Comparison of ENCODE assay signal across 10 cellular contexts in the genomic region with DNA sequence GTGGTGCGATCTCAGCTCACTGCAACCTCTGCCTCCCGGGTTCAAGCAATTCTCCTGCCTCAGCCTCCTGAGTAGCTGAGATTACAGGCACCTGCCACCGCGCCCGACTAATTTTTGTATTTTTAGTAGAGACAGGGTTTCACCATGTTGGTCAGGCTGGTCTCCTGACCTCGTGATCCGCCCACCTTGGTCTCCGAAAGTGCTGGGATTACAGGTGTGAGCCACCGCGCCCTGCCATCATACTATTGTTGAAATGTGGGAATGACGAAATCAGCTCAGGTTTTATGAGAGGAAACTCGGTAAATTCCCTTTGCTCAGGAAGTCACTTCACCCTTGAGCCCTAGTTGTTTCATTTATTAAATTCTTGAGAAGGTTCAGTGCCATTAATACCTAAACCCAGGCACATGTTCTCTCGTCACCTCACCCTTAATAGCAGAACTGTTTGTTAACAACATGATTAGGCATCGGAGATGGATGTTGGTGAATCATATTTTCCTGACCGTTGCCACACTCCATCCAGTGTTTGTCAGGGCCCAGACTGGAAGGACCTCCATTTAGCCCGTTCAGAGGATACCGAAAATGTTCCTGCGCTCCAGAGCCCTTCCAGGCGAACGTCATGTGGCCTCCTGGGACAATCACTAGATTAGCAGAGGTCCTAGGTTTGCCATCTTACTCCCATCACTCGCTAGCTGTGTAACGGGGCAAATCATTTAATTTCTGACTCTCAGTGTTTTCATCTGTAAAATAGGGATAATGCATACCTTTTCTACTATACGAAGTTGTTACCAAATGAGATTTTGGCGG. TPM values are rescaled to one million over a fixed set of nuclear protein-coding genes. Genes with fewer than 3 reads are reported as not detected.
DNase-seq lines count a peak whose midpoint lies in the region; ATAC-seq, FAIRE-seq and TF ChIP-seq lines count a peak whose summit lies in the region.
"Had no signal": no experiment of that assay in that cellular context is flagged by ENCODE, and none has a peak within 500 bp of the region (broad histone marks: within the 10 kb centered on the region; RNA-seq: fewer than 3 reads in every experiment).

No MANE protein-coding gene starts in this region.

- CTCF ChIA-PET in HepG2 (lab: Yijun Ruan, JAX; ENCODE audit: low intra/inter-chr PET ratio, low total read pairs) = no interaction called here

- in situ Hi-C loops in HepG2 (cut with HindIII; ENCODE audit: extremely low pct_ligation_motif_present, low pct_unique_long_range_greater_than_20kb) = no loop called here

- no peak overlapping the region for H2AFZ ChIP-seq in HepG2 (ENCODE audit: low read length)

- peaks cover 4 to 24% of the 10 kb centered on the region in 2 donors for H3K36me3 Mint-ChIP-seq in activated naive CD4-positive, alpha-beta T cell treated with anti-CD3 and anti-CD28 coated beads, Interleukin-2, amount 50 U/mL, for 72 hours

- no peaks in the 10 kb centered on the region for H3K79me2 ChIP-seq in HepG2 (ENCODE audit: insufficient read depth, low read length)

- TF ChIP-seq EP300 in HepG2 (IDR thresholded peaks at IDR 0.05; ENCODE audit: low read depth in 2 of 2, low read length in 2 of 2) (no peak), HepG2 (CRISPR knock-in tag; IDR thresholded peaks at IDR 0.05; ENCODE audit: borderline replicate concordance) (no peak)

- DNase-seq in HepG2 (ENCODE audit: low spot score) (no peak), SW 1271 (lab: John Stamatoyannopoulos, UW) (no peak), inferior parietal cortex (ENCODE audit: extremely low spot score) (no peak)
- DNase-seq in activated naive CD4-positive, alpha-beta T cell treated with anti-CD3 and anti-CD28 coated beads, Interleukin-2, amount 50 U/mL, for 72 hours (ENCODE audit: low spot score in 2 of 2) = peak; percentile 25 to 74
- peak; percentile 67 for DNase-seq in stimulated activated CD4-positive, alpha-beta T cell treated with anti-CD3 and anti-CD28 coated beads, Interleukin-1b, Interleukin-23, amount 100 ng/mL, for 48 hours
- no peak for DNase-seq in effector CD8-positive, alpha-beta T cell (lab: John Stamatoyannopoulos, UW)

- TF ChIP-seq CTCF in liver (IDR thresholded peaks at IDR 0.05; ENCODE audit: low read depth, low read length, missing input control) (no peak), HepG2 (CRISPR knock-in tag; IDR thresholded peaks at IDR 0.05) (no peak)

- H3K9me3 ChIP-seq in liver (ENCODE audit: control insufficient read depth in 4 of 4, low read length in 3 of 4) = peaks cover 0 to 2% (median 0%) of the 10 kb centered on the region in 4 donors
- H3K9me3 ChIP-seq in HepG2 (ENCODE audit: low read length) = peaks cover 4% of the 10 kb centered on the region; the same call in 1 of the 2 replicates

- POLR2A ChIA-PET in HepG2 (lab: Yijun Ruan, JAX) = no interaction called here

- H3K9ac ChIP-seq in liver (ENCODE audit: low read depth in 1 of 2, low read length in 2 of 2) = no peak overlapping the region
- H3K9ac ChIP-seq in HepG2 (ENCODE audit: insufficient read depth, low read depth, low read length) = no peak overlapping the region

- no peak overlapping the region for H3K4me3 ChIP-seq in liver (ENCODE audit: low read depth in 1 of 3, low read length in 3 of 3)
- no peak overlapping the region for H3K4me3 ChIP-seq in HepG2 (replicated peaks in 1 of 3; ENCODE audit: insufficient read depth in 1 of 3, low read depth in 2 of 3, low read length in 3 of 3)

- H3K9me3 Mint-ChIP-seq in activated naive CD4-positive, alpha-beta T cell treated with anti-CD3 and anti-CD28 coated beads, Interleukin-2, amount 50 U/mL, for 72 hours = peaks cover 0 to 3% of the 10 kb centered on the region in 2 donors
- H3K9me3 Mint-ChIP-seq: neural crest cell had no signal

- TF ChIP-seq POLR2A in HepG2 (IDR thresholded peaks at IDR 0.05; ENCODE audit: insufficient read depth in 1 of 2, low read depth in 2 of 2, low read length in 2 of 2) = no peak

- no peak for FAIRE-seq in HepG2 (lab: Jason Lieb, UNC)
- FAIRE-seq: G401.6 had no signal

- no peaks in the 10 kb centered on the region for H3K4me1 ChIP-seq in liver (ENCODE audit: control insufficient read depth in 4 of 4, insufficient read depth in 4 of 4, low read length in 3 of 4)
- no peaks in the 10 kb centered on the region for H3K4me1 ChIP-seq in HepG2 (ENCODE audit: insufficient read depth, low read length)

- intact Hi-C loops in HepG2 (cut with micrococcal nuclease; ENCODE audit: unreplicated experiment) = no loop called here

- 91% methylated on average over 24 of the region's 24 CpGs for WGBS in liver
- WGBS in HepG2 (ENCODE audit: low lambda C conversion rate) = 97% methylated on average over 23 of the region's 24 CpGs

- H3K27me3 ChIP-seq in liver (ENCODE audit: control insufficient read depth in 4 of 4, insufficient read depth in 4 of 4, low read length in 3 of 4) (no peaks in the 10 kb centered on the region), HepG2 (ENCODE audit: control insufficient read depth in 1 of 2, insufficient read depth in 2 of 2, low read length in 2 of 2) (no peaks in the 10 kb centered on the region)

- H3K36me3 ChIP-seq in liver (ENCODE audit: control insufficient read depth in 4 of 4, insufficient read depth in 3 of 4, low read depth in 1 of 4, low read length in 3 of 4) (peaks cover 0 to 6% (median 3%) of the 10 kb centered on the region in 4 donors), HepG2 (replicated peaks in 1 of 2; ENCODE audit: control insufficient read depth in 1 of 2, insufficient read depth in 2 of 2, low read length in 2 of 2) (peaks cover 10 to 25% of the 10 kb centered on the region in 2 experiments; a peak in 3 of 5 replicates)

- no TSS peak for BruUV-seq in HepG2 (replicated peaks; lab: Mats Ljungman, UMichigan)

- no peaks in the 10 kb centered on the region for H4K20me1 ChIP-seq in HepG2 (ENCODE audit: insufficient read depth, low read length)

- H3K4me2 ChIP-seq in HepG2 (ENCODE audit: low read depth, low read length) = no peak overlapping the region

- peak overlapping the region; percentile 88 to 95 for H3K27ac Mint-ChIP-seq in activated naive CD4-positive, alpha-beta T cell treated with anti-CD3 and anti-CD28 coated beads, Interleukin-2, amount 50 U/mL, for 72 hours

- peak overlapping the region; percentile 14 to 60 for H3K27ac ChIP-seq in liver (ENCODE audit: low read depth in 1 of 2, low read length in 2 of 2)
- no peak overlapping the region for H3K27ac ChIP-seq in HepG2 (ENCODE audit: extremely low read length, insufficient read depth, low read length)

- TF ChIP-seq RAD21 in liver (IDR thresholded peaks at IDR 0.05) = no peak
- no peak for TF ChIP-seq RAD21 in HepG2 (CRISPR knock-in tag; IDR thresholded peaks at IDR 0.05)

- ATAC-seq in HepG2 = no peak
- ATAC-seq in HG03045 (IDR thresholded peaks at IDR 0.05; ENCODE audit: unreplicated experiment) = peak; percentile 66
- ATAC-seq in activated naive CD4-positive, alpha-beta T cell treated with anti-CD3 and anti-CD28 coated beads, Interleukin-2, amount 50 U/mL, for 72 hours = peak in 1 of 2 donors; percentile 67

RNA-seq across cellular contexts. Expression of gene CREBRF, which starts 20.0 kb away (rescaled TPM):
- total RNA-seq in liver = 10 to 100 TPM; 10.2 to 12.0 TPM
- polyA plus RNA-seq in liver = 1 to 10 TPM; 2.0 to 5.1 TPM
- 4.5 and 5.1 TPM in 2 replicates for total RNA-seq in HepG2 (2016; rRNA removed; fragmentation: Illumina TruSeq; extraction: Trizol)
- 3.3 and 4.5 TPM in 2 replicates for total RNA-seq in HepG2 (2016; cell fraction: cytosol; rRNA removed; fragmentation: Illumina TruSeq; extraction: Trizol; ENCODE audit: low read depth)
- 4.9 and 5.3 TPM in 2 replicates for total RNA-seq in HepG2 (2016; cell fraction: insoluble cytoplasmic fraction; rRNA removed; fragmentation: Illumina TruSeq; extraction: Trizol)
- 5.3 and 5.8 TPM in 2 replicates for total RNA-seq in HepG2 (2016; cell fraction: membrane; rRNA removed; fragmentation: Illumina TruSeq; extraction: Trizol)
- total RNA-seq in HepG2 (2016; cell fraction: nucleus; rRNA removed; fragmentation: Illumina TruSeq; extraction: Trizol) = 7.6 and 9.7 TPM in 2 replicates
- polyA plus RNA-seq in HepG2 (2011; rRNA removed) = 8.9 and 10.2 TPM in 2 replicates
- 2.5 and 3.3 TPM in 2 replicates for polyA plus RNA-seq in HepG2 (2011; cell fraction: cytosol; rRNA removed)
- 15.4 and 16.5 TPM in 2 replicates for polyA plus RNA-seq in HepG2 (2011; cell fraction: nucleus; rRNA removed)
- polyA plus RNA-seq in HepG2 (2012) = 6.6 and 9.2 TPM in 2 replicates
- 0.08 and 0.09 TPM in 2 replicates for polyA plus RNA-seq in HepG2 (2016; cell fraction: cytosol; fragmentation: Illumina TruSeq; extraction: Trizol; ENCODE audit: low read depth)
- 1.6 TPM in 2 replicates for polyA plus RNA-seq in HepG2 (2016; cell fraction: insoluble cytoplasmic fraction; fragmentation: Illumina TruSeq; extraction: Trizol; ENCODE audit: low read depth)
- polyA plus RNA-seq in HepG2 (2016; cell fraction: membrane; fragmentation: Illumina TruSeq; extraction: Trizol; ENCODE audit: low read depth) = 0.17 and 0.21 TPM in 2 replicates
- polyA plus RNA-seq in HepG2 (2016; cell fraction: nucleus; fragmentation: Illumina TruSeq; extraction: Trizol; ENCODE audit: insufficient read depth, low read depth) = 5.6 and 7.8 TPM in 2 replicates
- 10.2 and 30.3 TPM in 2 replicates for polyA minus RNA-seq in HepG2 (2011; rRNA and poly(A)+ RNA removed; ENCODE audit: low replicate concordance)
- polyA minus RNA-seq in HepG2 (2011; cell fraction: cytosol; rRNA and poly(A)+ RNA removed) = 6.2 and 13.2 TPM in 2 replicates
- 40.2 and 40.9 TPM in 2 replicates for polyA minus RNA-seq in HepG2 (2011; cell fraction: nucleus; rRNA and poly(A)+ RNA removed)
- total RNA-seq in activated naive CD4-positive, alpha-beta T cell treated with anti-CD3 and anti-CD28 coated beads, Interleukin-2, amount 50 U/mL, for 72 hours = 10 to 100 TPM; 12.7 to 39.6 TPM

RNA-seq across cellular contexts. Expression of gene ATP6V0E1, which starts 52.5 kb away (rescaled TPM):
- 10 to 100 TPM; 56.6 to 86.7 TPM for total RNA-seq in liver
- polyA plus RNA-seq in liver = 100 to 1,000 TPM; 135 to 396 TPM
- 121 and 143 TPM in 2 replicates for total RNA-seq in HepG2 (2016; rRNA removed; fragmentation: Illumina TruSeq; extraction: Trizol)
- total RNA-seq in HepG2 (2016; cell fraction: cytosol; rRNA removed; fragmentation: Illumina TruSeq; extraction: Trizol; ENCODE audit: low read depth) = 42.6 and 60.2 TPM in 2 replicates
- total RNA-seq in HepG2 (2016; cell fraction: insoluble cytoplasmic fraction; rRNA removed; fragmentation: Illumina TruSeq; extraction: Trizol) = 133 and 156 TPM in 2 replicates
- 107 and 116 TPM in 2 replicates for total RNA-seq in HepG2 (2016; cell fraction: membrane; rRNA removed; fragmentation: Illumina TruSeq; extraction: Trizol)
- 95.8 and 110 TPM in 2 replicates for total RNA-seq in HepG2 (2016; cell fraction: nucleus; rRNA removed; fragmentation: Illumina TruSeq; extraction: Trizol)
- polyA plus RNA-seq in HepG2 (2011; rRNA removed) = 215 TPM in 2 replicates
- polyA plus RNA-seq in HepG2 (2011; cell fraction: cytosol; rRNA removed) = 78.6 and 139 TPM in 2 replicates
- 23.8 and 34.6 TPM in 2 replicates for polyA plus RNA-seq in HepG2 (2011; cell fraction: nucleus; rRNA removed)
- polyA plus RNA-seq in HepG2 (2012) = 174 and 183 TPM in 2 replicates
- polyA plus RNA-seq in HepG2 (2016; cell fraction: cytosol; fragmentation: Illumina TruSeq; extraction: Trizol; ENCODE audit: low read depth) = 84.5 and 116 TPM in 2 replicates
- 157 and 171 TPM in 2 replicates for polyA plus RNA-seq in HepG2 (2016; cell fraction: insoluble cytoplasmic fraction; fragmentation: Illumina TruSeq; extraction: Trizol; ENCODE audit: low read depth)
- 138 and 160 TPM in 2 replicates for polyA plus RNA-seq in HepG2 (2016; cell fraction: membrane; fragmentation: Illumina TruSeq; extraction: Trizol; ENCODE audit: low read depth)
- 222 and 234 TPM in 2 replicates for polyA plus RNA-seq in HepG2 (2016; cell fraction: nucleus; fragmentation: Illumina TruSeq; extraction: Trizol; ENCODE audit: insufficient read depth, low read depth)
- 128 and 158 TPM in 2 replicates for polyA minus RNA-seq in HepG2 (2011; rRNA and poly(A)+ RNA removed; ENCODE audit: low replicate concordance)
- 39.6 and 40.0 TPM in 2 replicates for polyA minus RNA-seq in HepG2 (2011; cell fraction: cytosol; rRNA and poly(A)+ RNA removed)
- polyA minus RNA-seq in HepG2 (2011; cell fraction: nucleus; rRNA and poly(A)+ RNA removed) = 19.4 and 38.8 TPM in 2 replicates
- 10 to 100 TPM; 84.7 to 88.3 TPM for total RNA-seq in activated naive CD4-positive, alpha-beta T cell treated with anti-CD3 and anti-CD28 coated beads, Interleukin-2, amount 50 U/mL, for 72 hours

Comparison
In these comparisons a context has a peak if more than half of its experiments do, and no peak if none do; other contexts are left out.
1. DNase-seq: peak in activated naive CD4-positive, alpha-beta T cell treated with anti-CD3 and anti-CD28 coated beads, Interleukin-2, amount 50 U/mL, for 72 hours (2 of 2) and stimulated activated CD4-positive, alpha-beta T cell treated with anti-CD3 and anti-CD28 coated beads, Interleukin-1b, Interleukin-23, amount 100 ng/mL, for 48 hours (single experiment); none in HepG2 (single experiment), SW 1271 (0 of 2), effector CD8-positive, alpha-beta T cell (single experiment) and inferior parietal cortex (single experiment).